In the genomic region with DNA sequence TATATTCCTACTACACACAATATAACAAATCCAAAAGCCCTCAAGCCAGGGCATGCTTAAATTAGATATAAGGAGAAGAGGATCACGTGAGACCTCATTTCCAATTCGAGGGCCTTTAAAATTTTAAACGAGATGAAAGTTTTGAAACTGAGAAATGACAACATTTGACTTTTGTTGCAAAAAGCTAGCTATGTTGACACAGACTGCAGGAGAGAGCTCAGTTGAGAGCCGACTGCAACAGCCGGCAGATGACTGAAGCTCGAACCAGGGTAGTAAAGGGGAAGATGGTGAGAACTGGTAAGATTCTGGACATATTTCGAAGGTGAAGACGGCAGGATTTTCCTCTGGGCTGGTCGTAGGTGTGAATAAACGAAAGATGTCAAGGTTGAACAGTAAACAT, we compare ENCODE assay signal across 8 cellular contexts. TPM values are rescaled to one million over a fixed set of nuclear protein-coding genes. Genes with fewer than 3 reads are reported as not detected.
DNase-seq lines count a peak whose midpoint lies in the region; ATAC-seq, FAIRE-seq and TF ChIP-seq lines count a peak whose summit lies in the region.

No MANE protein-coding gene starts in this region.

- intact Hi-C loops in K562 (cut with micrococcal nuclease): no loop called here

- WGBS in K562 (ENCODE audit: insufficient coverage, low coverage, missing lambda C conversion rate): 0% methylated on average over 10 of the region's 10 CpGs

- H3K4me1 ChIP-seq in K562 (replicated peaks in 1 of 2; ENCODE audit: control insufficient read depth in 2 of 2, insufficient read depth in 2 of 2, low read length in 2 of 2): peaks cover 4 to 7% of the 10 kb centered on the region in 2 experiments; a peak in 3 of 5 replicates

- POLR2A ChIA-PET in K562 (lab: Yijun Ruan, JAX): interaction anchor here (1.4 to 2.3 kb wide), 3 partner anchors 10 to 67 kb away, joined by 3 to 11 read pairs (median 7); a partner anchor contains a TSS

- FAIRE-seq in K562 (lab: Jason Lieb, UNC) (peak; percentile 26), HTR-8/SVneo (lab: Jason Lieb, UNC) (no peak)

- TSS peak; percentile 62 for BruUV-seq in K562 (replicated peaks; lab: Mats Ljungman, UMichigan)

- TF ChIP-seq EP300 in K562 (IDR thresholded peaks at IDR 0.05; ENCODE audit: low read length): no peak

- H2AFZ ChIP-seq in K562 (ENCODE audit: low read depth, low read length): peak overlapping the region; percentile 96

- peak overlapping the region; percentile 84 to 97; a peak in 3 of 4 replicates for H3K9ac ChIP-seq in K562 (ENCODE audit: insufficient read depth in 1 of 2, low read depth in 2 of 2, low read length in 2 of 2)

- no peak for TF ChIP-seq RAD21 in K562 (CRISPR knock-in tag; conservative IDR thresholded peaks at IDR 0.05 in 1 of 2, IDR thresholded peaks at IDR 0.05 in 1 of 2)

- H3K4me3 ChIP-seq in K562 (peak overlapping the region; percentile 79), skin epidermis (peak overlapping the region; percentile 57 to 86 (median 70))

- CTCF ChIA-PET in K562 (lab: Yijun Ruan, JAX; ENCODE audit: low intra/inter-chr PET ratio): no interaction called here

- DNase-seq in activated CD8-positive, alpha-beta memory T cell treated with anti-CD3 and anti-CD28 coated beads for 24 hours: peak; percentile 61
- DNase-seq in activated CD8-positive, alpha-beta memory T cell treated with anti-CD3 and anti-CD28 coated beads, Interleukin-2, amount 50 U/mL, for 4 hours: no peak
- DNase-seq in NOMO-1 treated with dmso at 0.1 percent for 144 hours (lab: John Stamatoyannopoulos, UW; ENCODE audit: unreplicated experiment): peak; percentile 4
- DNase-seq in K562 (ENCODE audit: extremely low read depth in 1 of 4, low spot score in 3 of 4): peak in 3 of 4 experiments; percentile 9 to 21 (median 20)
- DNase-seq in iPS-NIHi11 (ENCODE audit: low spot score): peak; percentile 20
- DNase-seq in ecto neural progenitor cell (ENCODE audit: low spot score): no peak
- no peak for DNase-seq in HTR-8/SVneo (ENCODE audit: insufficient read length, low spot score)

- TF ChIP-seq POLR2A in K562 (conservative IDR thresholded peaks at IDR 0.05): no peak

- no peaks in the 10 kb centered on the region for H4K20me1 ChIP-seq in K562 (replicated peaks; ENCODE audit: control insufficient read depth, insufficient read depth, low read length)

- peaks cover 17% of the 10 kb centered on the region; the same call in 2 of the 3 replicates for H3K36me3 ChIP-seq in K562 (ENCODE audit: control insufficient read depth, insufficient read depth, low read length)

- in situ Hi-C loops in K562 (cut with MboI): no loop called here

- H3K9me1 ChIP-seq in K562 (ENCODE audit: control insufficient read depth, insufficient read depth, low read length): no peaks in the 10 kb centered on the region

- H3K79me2 ChIP-seq in K562 (ENCODE audit: control insufficient read depth, insufficient read depth, low read length): peaks cover 32% of the 10 kb centered on the region

- no peaks in the 10 kb centered on the region for H3K27me3 ChIP-seq in K562 (ENCODE audit: control insufficient read depth in 2 of 2, insufficient read depth in 2 of 2, low read length in 2 of 2)

- ATAC-seq in K562: peak; percentile 41

- H3K27ac ChIP-seq in K562 (ENCODE audit: extremely low read depth, low read depth, low read length) (peak overlapping the region; percentile 89), skin epidermis (peak overlapping the region in 20 of 21 experiments; percentile 42 to 90 (median 84))

- TF ChIP-seq CTCF in K562 (IDR thresholded peaks at IDR 0.05 in 2 of 3, conservative IDR thresholded peaks at IDR 0.05 in 1 of 3; ENCODE audit: insufficient read depth in 2 of 3, low read depth in 1 of 3, low read length in 3 of 3): no peak

- no peaks in the 10 kb centered on the region for H3K9me3 ChIP-seq in K562 (replicated peaks; ENCODE audit: control insufficient read depth, insufficient read depth, low read depth, low read length)

- peak overlapping the region; percentile 84 for H3K4me2 ChIP-seq in K562 (ENCODE audit: insufficient read depth, low read length)

TF ChIP-seq in K562, 482 proteins besides CTCF, POLR2A, EP300 and RAD21:
- TF ChIP-seq, protein P1, sequence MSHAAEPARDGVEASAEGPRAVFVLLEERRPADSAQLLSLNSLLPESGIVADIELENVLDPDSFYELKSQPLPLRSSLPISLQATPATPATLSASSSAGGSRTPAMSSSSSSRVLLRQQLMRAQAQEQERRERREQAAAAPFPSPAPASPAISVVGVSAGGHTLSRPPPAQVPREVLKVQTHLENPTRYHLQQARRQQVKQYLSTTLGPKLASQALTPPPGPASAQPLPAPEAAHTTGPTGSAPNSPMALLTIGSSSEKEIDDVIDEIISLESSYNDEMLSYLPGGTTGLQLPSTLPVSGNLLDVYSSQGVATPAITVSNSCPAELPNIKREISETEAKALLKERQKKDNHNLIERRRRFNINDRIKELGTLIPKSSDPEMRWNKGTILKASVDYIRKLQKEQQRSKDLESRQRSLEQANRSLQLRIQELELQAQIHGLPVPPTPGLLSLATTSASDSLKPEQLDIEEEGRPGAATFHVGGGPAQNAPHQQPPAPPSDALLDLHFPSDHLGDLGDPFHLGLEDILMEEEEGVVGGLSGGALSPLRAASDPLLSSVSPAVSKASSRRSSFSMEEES (CRISPR knock-in tag; IDR thresholded peaks at IDR 0.05): peak; percentile 51
- peak; percentile 43; the same call in 1 of the 2 replicates for TF ChIP-seq BHLHE40 (IDR thresholded peaks at IDR 0.05; ENCODE audit: low read length)
- TF ChIP-seq SAP30 (IDR thresholded peaks at IDR 0.05; ENCODE audit: borderline replicate concordance, insufficient read depth, low read depth, low read length, poor library complexity, severe bottlenecking): peak; percentile 10
- no peak for TF ChIP-seq MAFG (tag; conservative IDR thresholded peaks at IDR 0.05)

RNA-seq across cellular contexts. Expression of a gene that starts 0.8 kb away (rescaled TPM):
- 8.6 and 27.1 TPM in 2 replicates for total RNA-seq in K562 (2011; cell fraction: chromatin; rRNA removed; ENCODE audit: low replicate concordance)
- total RNA-seq in K562 (2011; cell fraction: nucleolus; rRNA removed): 5.0 and 5.5 TPM in 2 replicates
- total RNA-seq in K562 (2011; cell fraction: nucleoplasm; rRNA removed): 8.9 and 9.2 TPM in 2 replicates
- total RNA-seq in K562 (2014; rRNA removed) (7.2 and 7.9 TPM in 2 replicates), K562 (2014; rRNA removed; fragmentation: Illumina TruSeq; extraction: Trizol) (11.9 and 12.7 TPM in 2 replicates), K562 (2015; rRNA removed; fragmentation: Illumina TruSeq; extraction: Trizol) (11.5 and 12.0 TPM in 2 replicates), K562 (2021) (8.2 and 8.3 TPM in 2 replicates)
- polyA plus RNA-seq in K562 (2011; rRNA removed) (12.1 and 15.6 TPM in 2 replicates), K562 (2014; fragmentation: Illumina TruSeq; extraction: Trizol) (6.0 and 7.1 TPM in 2 replicates), K562 (2014; fragmentation: Nextera tagmentation; extraction: Ambion mirVana) (1 to 10 TPM; 3.5 to 4.7 TPM), K562 (2014; rRNA removed) (5.5 and 8.3 TPM in 2 replicates)
- 4.0 and 5.6 TPM in 2 replicates for polyA plus RNA-seq in K562 (2011; cell fraction: cytosol; rRNA removed)
- 7.9 and 13.1 TPM in 2 replicates for polyA plus RNA-seq in K562 (2011; cell fraction: nucleus; rRNA removed)
- polyA plus RNA-seq in K562 (2012): 4.8 and 5.8 TPM in 2 replicates
- 22.1 and 26.3 TPM in 2 replicates for polyA minus RNA-seq in K562 (2011; rRNA and poly(A)+ RNA removed)
- 7.5 and 8.8 TPM in 2 replicates for polyA minus RNA-seq in K562 (2011; cell fraction: cytosol; rRNA and poly(A)+ RNA removed)
- polyA minus RNA-seq in K562 (2011; cell fraction: nucleus; rRNA and poly(A)+ RNA removed): 7.3 and 13.4 TPM in 2 replicates

RNA-seq across cellular contexts. Expression of a gene that starts 48.7 kb away (rescaled TPM):
- 0.28 and 0.90 TPM in 2 replicates for total RNA-seq in K562 (2011; cell fraction: chromatin; rRNA removed; ENCODE audit: low replicate concordance)
- 0.33 and 0.66 TPM in 2 replicates for total RNA-seq in K562 (2011; cell fraction: nucleolus; rRNA removed)
- total RNA-seq in K562 (2011; cell fraction: nucleoplasm; rRNA removed): 0.15 and 0.23 TPM in 2 replicates
- total RNA-seq in K562 (2014; rRNA removed) (0.05 and 0.16 TPM in 2 replicates), K562 (2014; rRNA removed; fragmentation: Illumina TruSeq; extraction: Trizol) (0.07 and 0.10 TPM in 2 replicates), K562 (2015; rRNA removed; fragmentation: Illumina TruSeq; extraction: Trizol) (0.04 TPM in 1 of 2 replicates, not detected in the other), K562 (2021) (0.16 and 0.22 TPM in 2 replicates)
- polyA plus RNA-seq in K562 (2011; rRNA removed) (0.14 and 0.24 TPM in 2 replicates), K562 (2014; fragmentation: Illumina TruSeq; extraction: Trizol) (0.08 TPM in 1 of 2 replicates, not detected in the other), K562 (2014; fragmentation: Nextera tagmentation; extraction: Ambion mirVana) (under 1 TPM in 1 of 2 experiments, not detected in 1; 0.03 TPM), K562 (2014; rRNA removed) (0.13 TPM in 1 of 2 replicates, not detected in the other)
- polyA plus RNA-seq in K562 (2011; cell fraction: cytosol; rRNA removed): 0.15 and 0.16 TPM in 2 replicates
- polyA plus RNA-seq in K562 (2011; cell fraction: nucleus; rRNA removed): 0.11 and 0.28 TPM in 2 replicates
- polyA plus RNA-seq in K562 (2012): 0.10 and 0.18 TPM in 2 replicates
- polyA minus RNA-seq in K562 (2011; rRNA and poly(A)+ RNA removed): 0.53 and 0.54 TPM in 2 replicates
- polyA minus RNA-seq in K562 (2011; cell fraction: cytosol; rRNA and poly(A)+ RNA removed): not detected in 2 replicates
- polyA minus RNA-seq in K562 (2011; cell fraction: nucleus; rRNA and poly(A)+ RNA removed): 0.40 and 0.89 TPM in 2 replicates

Comparison
In these comparisons a context has a peak if more than half of its experiments do, and no peak if none do; other contexts are left out.
1. DNase-seq: peak in activated CD8-positive, alpha-beta memory T cell treated with anti-CD3 and anti-CD28 coated beads for 24 hours (single experiment), NOMO-1 treated with dmso at 0.1 percent for 144 hours (single experiment), K562 (3 of 4) and iPS-NIHi11 (single experiment); none in activated CD8-positive, alpha-beta memory T cell treated with anti-CD3 and anti-CD28 coated beads, Interleukin-2, amount 50 U/mL, for 4 hours (single experiment), ecto neural progenitor cell (single experiment) and HTR-8/SVneo (single experiment).